In the genomic region with DNA sequence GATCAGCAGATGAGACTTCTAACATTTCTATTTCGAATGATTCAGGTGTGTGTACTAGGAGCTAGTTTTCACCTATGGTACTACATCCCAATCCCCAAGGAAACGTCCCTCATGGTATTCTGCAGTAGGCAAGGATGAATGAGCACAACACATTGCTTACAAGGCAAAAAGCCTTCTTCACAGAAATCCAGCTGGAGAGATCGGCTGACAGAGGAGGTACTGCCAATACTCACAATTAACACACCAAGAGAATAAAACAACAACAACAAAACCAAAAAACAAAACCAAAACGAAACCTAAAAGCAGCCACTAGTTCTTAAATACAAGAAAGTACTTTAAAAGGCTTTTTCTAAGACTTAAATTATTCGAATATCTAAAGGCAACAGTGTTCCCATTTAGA, we compare ENCODE assay signal across 1 cellular context.
TF ChIP-seq lines count a peak whose summit lies in the region.

No MANE protein-coding gene starts in this region.

TF ChIP-seq in GM12891, 5 proteins besides CTCF, POLR2A, EP300 and RAD21 (continued from another document):
- TF ChIP-seq POU2F2 (IDR thresholded peaks at IDR 0.05; ENCODE audit: low read depth, low read length) = no peak
- no peak for TF ChIP-seq PAX5 (IDR thresholded peaks at IDR 0.05; ENCODE audit: insufficient read depth, low read length, severe bottlenecking)
- TF ChIP-seq TAF1 (IDR thresholded peaks at IDR 0.05; ENCODE audit: low read depth, low read length) = no peak
